In the genomic region with DNA sequence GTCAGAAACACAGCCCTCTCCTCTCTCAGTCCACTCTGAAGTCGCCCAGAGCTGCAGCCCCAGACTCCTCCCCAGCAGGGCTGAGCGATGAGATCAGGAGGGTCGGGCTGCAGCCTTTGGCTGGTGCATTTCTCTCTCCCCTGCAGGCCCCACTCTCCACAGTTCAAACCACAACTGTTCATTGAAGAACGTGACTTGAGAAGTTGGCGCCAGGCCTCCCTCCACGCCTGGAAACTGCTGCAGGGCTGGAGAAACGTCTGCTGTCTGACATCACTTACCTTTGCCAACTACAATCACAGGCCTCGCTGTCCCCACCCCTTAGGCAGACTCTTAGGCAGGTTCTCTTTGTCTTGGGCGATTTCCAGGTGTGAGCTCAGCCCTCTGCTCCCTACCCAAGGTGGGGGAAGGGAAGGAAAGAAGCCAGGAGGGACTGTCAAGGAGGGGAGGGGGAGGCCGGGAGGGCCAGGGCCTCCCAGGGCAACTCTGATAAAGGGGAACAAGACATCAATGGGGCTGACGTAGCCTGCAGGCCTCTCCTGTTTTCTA, we compare ENCODE assay signal across 8 cellular contexts. TPM values are rescaled to one million over a fixed set of nuclear protein-coding genes. Genes with fewer than 3 reads are reported as not detected.
DNase-seq lines count a peak whose midpoint lies in the region; ATAC-seq lines count a peak whose summit lies in the region.

No MANE protein-coding gene starts in this region.

- H2BK120ac ChIP-seq in trophoblast cell (ENCODE audit: insufficient read depth, low read length, poor library complexity) = peak overlapping the region; percentile 98

- WGBS in trophoblast cell (ENCODE audit: extremely low coverage, insufficient coverage, insufficient read length) = no CpG with 5 or more reads among the region's 11 CpGs

- peaks cover 21% of the 10 kb centered on the region for H3K79me2 ChIP-seq in trophoblast cell (ENCODE audit: control insufficient read depth, insufficient read depth, low read length, poor library complexity)

- H3K4me2 ChIP-seq in trophoblast cell (ENCODE audit: low read length) = peak overlapping the region; percentile 14

- peak overlapping the region; percentile 95 for H3K14ac ChIP-seq in trophoblast cell (ENCODE audit: low read length)

- no peaks in the 10 kb centered on the region for H3K27me3 ChIP-seq in trophoblast cell (ENCODE audit: insufficient read depth, low read length)

- H2BK5ac ChIP-seq in trophoblast cell (ENCODE audit: low read depth, low read length, poor library complexity) = peak overlapping the region; percentile 97

- peaks cover 2% of the 10 kb centered on the region for H3K9me3 ChIP-seq in trophoblast cell (ENCODE audit: insufficient read depth, low read depth, low read length)

- no peak overlapping the region for H3K4ac ChIP-seq in trophoblast cell (ENCODE audit: low read depth, low read length)

- peak overlapping the region; percentile 99 for H3K27ac ChIP-seq in trophoblast cell (ENCODE audit: low read depth, low read length)

- H3K79me1 ChIP-seq in trophoblast cell (ENCODE audit: low read length) = peaks cover 76% of the 10 kb centered on the region

- no peak overlapping the region for H4K12ac ChIP-seq in trophoblast cell (ENCODE audit: low read depth, low read length)

- H2BK12ac ChIP-seq in trophoblast cell (ENCODE audit: low read length) = no peak overlapping the region

- H3K18ac ChIP-seq in trophoblast cell (ENCODE audit: low read length) = no peak overlapping the region

- ATAC-seq in GM18909 (IDR thresholded peaks at IDR 0.05; ENCODE audit: poor library complexity, unreplicated experiment) = no peak
- ATAC-seq in HG03457 (IDR thresholded peaks at IDR 0.05; ENCODE audit: unreplicated experiment) = no peak
- ATAC-seq in HG03175 (IDR thresholded peaks at IDR 0.05; ENCODE audit: unreplicated experiment) = no peak

- peak overlapping the region; percentile 81 for H4K8ac ChIP-seq in trophoblast cell (ENCODE audit: low read depth, low read length)

- H3K4me3 ChIP-seq in trophoblast cell (ENCODE audit: low read depth, low read length) = no peak overlapping the region

- H4K91ac ChIP-seq in trophoblast cell (ENCODE audit: low read depth, low read length) = peak overlapping the region; percentile 100

- H3K4me1 ChIP-seq in trophoblast cell (ENCODE audit: control insufficient read depth in 1 of 2, insufficient read depth in 2 of 2, low read length in 2 of 2) = peaks cover 55 to 67% of the 10 kb centered on the region in 2 experiments

- no peak overlapping the region for H2AK5ac ChIP-seq in trophoblast cell (ENCODE audit: low read length)

- H3K36me3 ChIP-seq in trophoblast cell (ENCODE audit: control insufficient read depth in 1 of 2, insufficient read depth in 2 of 2, low read length in 2 of 2) = no peaks in the 10 kb centered on the region

- H3K9ac ChIP-seq in trophoblast cell (ENCODE audit: low read length) = no peak overlapping the region

- H3K23ac ChIP-seq in trophoblast cell (ENCODE audit: low read length) = no peak overlapping the region

- no peak overlapping the region for H2AFZ ChIP-seq in trophoblast cell (ENCODE audit: insufficient read depth, low read length, poor library complexity)

- DNase-seq in EL (peak; percentile 78), NCI-H2196 (lab: John Stamatoyannopoulos, UW; ENCODE audit: unreplicated experiment) (peak; percentile 78), fibroblast of the conjunctiva (ENCODE audit: low read depth) (peak; percentile 70), trophoblast cell (peak; percentile 66 to 71), amniotic stem cell (lab: John Stamatoyannopoulos, UW) (no peak)

RNA-seq across cellular contexts. Expression of a gene that starts 32.8 kb away (rescaled TPM):
- polyA plus RNA-seq in trophoblast cell (2013) = 0.07 and 0.14 TPM in 2 replicates

RNA-seq across cellular contexts. Expression of a gene that starts 54.2 kb away (rescaled TPM):
- polyA plus RNA-seq in trophoblast cell (2013) = 234 and 252 TPM in 2 replicates

RNA-seq across cellular contexts. Expression of a gene that starts 58.2 kb away (rescaled TPM):
- polyA plus RNA-seq in trophoblast cell (2013) = not detected in 2 replicates
